ENCODE assay signal across 8 cellular contexts in genomic region chr4:70687821-70688794, GRCh38. TPM values are rescaled to one million over a fixed set of nuclear protein-coding genes. Genes with fewer than 3 reads are reported as not detected.
DNase-seq lines count a peak whose midpoint lies in the region; ATAC-seq, FAIRE-seq and TF ChIP-seq lines count a peak whose summit lies in the region.

A gene with protein sequence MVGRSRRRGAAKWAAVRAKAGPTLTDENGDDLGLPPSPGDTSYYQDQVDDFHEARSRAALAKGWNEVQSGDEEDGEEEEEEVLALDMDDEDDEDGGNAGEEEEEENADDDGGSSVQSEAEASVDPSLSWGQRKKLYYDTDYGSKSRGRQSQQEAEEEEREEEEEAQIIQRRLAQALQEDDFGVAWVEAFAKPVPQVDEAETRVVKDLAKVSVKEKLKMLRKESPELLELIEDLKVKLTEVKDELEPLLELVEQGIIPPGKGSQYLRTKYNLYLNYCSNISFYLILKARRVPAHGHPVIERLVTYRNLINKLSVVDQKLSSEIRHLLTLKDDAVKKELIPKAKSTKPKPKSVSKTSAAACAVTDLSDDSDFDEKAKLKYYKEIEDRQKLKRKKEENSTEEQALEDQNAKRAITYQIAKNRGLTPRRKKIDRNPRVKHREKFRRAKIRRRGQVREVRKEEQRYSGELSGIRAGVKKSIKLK (plus strand): TSS chr4:70688532. CDS start chr4:70688678, 146 bp downstream.

- H3K4me2 ChIP-seq in keratinocyte (ENCODE audit: control insufficient read depth, extremely low read depth, insufficient read depth, low read depth, low read length) = peak within 1 kb of the TSS; percentile 99

- peaks cover 39% of the 10 kb centered on the region for H3K79me2 ChIP-seq in keratinocyte (ENCODE audit: control insufficient read depth, insufficient read depth, low read length)

- H3K27ac ChIP-seq in keratinocyte (ENCODE audit: control insufficient read depth, insufficient read depth, low read length) = peak within 1 kb of the TSS; percentile 90

- ATAC-seq in GM19025 (IDR thresholded peaks at IDR 0.05; ENCODE audit: low read depth, unreplicated experiment) (peak; percentile 91), HG03354 (IDR thresholded peaks at IDR 0.05; ENCODE audit: poor library complexity, severe bottlenecking, unreplicated experiment) (peak; percentile 96)

- FAIRE-seq in keratinocyte (lab: Jason Lieb, UNC) = peak; percentile 88

- DNase-seq in AG20443 (ENCODE audit: low spot score) (peak; percentile 95), NCI-H446 treated with DMSO at 0.1 percent for 48 hours (lab: John Stamatoyannopoulos, UW) (peak; percentile 97), cerebellum (ENCODE audit: low spot score) (peak; percentile 93), keratinocyte (ENCODE audit: low read depth, low spot score) (peak; percentile 57)
- DNase-seq in activated CD4-positive, CD25-positive, alpha-beta regulatory T cell treated with anti-CD3 and anti-CD28 coated beads, Interleukin-2, amount 50 U/mL, for 72 hours = peak; percentile 89
- peak; percentile 96 for DNase-seq in stimulated activated CD4-positive, alpha-beta T cell treated with anti-CD3 and anti-CD28 coated beads, Interleukin-15, amount 100 ng/mL, for 24 hours

- H3K36me3 ChIP-seq in keratinocyte (ENCODE audit: control insufficient read depth in 2 of 2, extremely low read depth in 1 of 2, insufficient read depth in 2 of 2, low read length in 2 of 2) = peaks cover 0 to 5% of the 10 kb centered on the region in 2 experiments

- H2AFZ ChIP-seq in keratinocyte (ENCODE audit: control insufficient read depth, low read length) = peak within 1 kb of the TSS; percentile 99

- no peaks in the 10 kb centered on the region for H3K9me3 ChIP-seq in keratinocyte (ENCODE audit: control insufficient read depth, low read depth, low read length)

- dilution Hi-C loops in keratinocyte (cut with MboI; ENCODE audit: extremely low pct_ligation_motif_present, low sequenced_read_pairs) = no loop called here

- TF ChIP-seq CTCF in keratinocyte (optimal IDR thresholded peaks at IDR 0.05 in 1 of 3, IDR thresholded peaks at IDR 0.05 in 1 of 3, conservative IDR thresholded peaks at IDR 0.05 in 1 of 3; ENCODE audit: extremely low read depth in 1 of 3, insufficient read depth in 2 of 3, low read length in 3 of 3) = peak; percentile 95 to 99 (median 98)

- H3K9ac ChIP-seq in keratinocyte (ENCODE audit: control insufficient read depth, extremely low read depth, insufficient read depth, low read length) = peak within 1 kb of the TSS; percentile 92

- peaks cover 19% of the 10 kb centered on the region for H3K4me1 ChIP-seq in keratinocyte (ENCODE audit: control insufficient read depth, extremely low read depth, insufficient read depth, low read length)

- H4K20me1 ChIP-seq in keratinocyte (ENCODE audit: control insufficient read depth, extremely low read depth, insufficient read depth, low read length) = no peaks in the 10 kb centered on the region

- H3K9me1 ChIP-seq in keratinocyte (ENCODE audit: control insufficient read depth, extremely low read depth, insufficient read depth, low read length) = no peaks in the 10 kb centered on the region

- H3K4me3 ChIP-seq in keratinocyte (ENCODE audit: control insufficient read depth in 2 of 3, extremely low read depth in 1 of 3, insufficient read depth in 2 of 3, low read depth in 1 of 3, low read length in 3 of 3) = peak within 1 kb of the TSS; percentile 98 to 100 (median 99)

- no peaks in the 10 kb centered on the region for H3K27me3 ChIP-seq in keratinocyte (ENCODE audit: control insufficient read depth, extremely low read depth, insufficient read depth, low read length)

RNA-seq across cellular contexts. Expression of the gene that starts here (rescaled TPM):
- 10.5 TPM for total RNA-seq in cerebellum
- polyA plus RNA-seq in keratinocyte = 17.0 to 27.7 TPM (median 18.5 TPM) in 3 replicates
- polyA plus RNA-seq in keratinocyte (2011; ENCODE audit: low read depth) = 32.6 TPM
- 24.7 and 30.0 TPM in 2 replicates for polyA plus RNA-seq in keratinocyte (2011; cell fraction: cytosol; rRNA removed)
- 39.7 and 51.2 TPM in 2 replicates for polyA plus RNA-seq in keratinocyte (2011; cell fraction: nucleus; rRNA removed)
- 25.2 and 47.4 TPM in 2 replicates for polyA plus RNA-seq in keratinocyte (2012; ENCODE audit: low replicate concordance)
- polyA minus RNA-seq in keratinocyte = 3.4 to 5.5 TPM (median 4.3 TPM) in 3 replicates
- polyA minus RNA-seq in keratinocyte (2011; cell fraction: cytosol; rRNA and poly(A)+ RNA removed) = 5.6 TPM
- 6.6 and 10.5 TPM in 2 replicates for polyA minus RNA-seq in keratinocyte (2011; cell fraction: nucleus; rRNA and poly(A)+ RNA removed)

Comparison
In these comparisons a context has a peak if more than half of its experiments do, and no peak if none do; other contexts are left out.
1. Peak in every context shown above with its lines: DNase-seq, ATAC-seq, H3K4me3 ChIP-seq and H3K27ac ChIP-seq.